Comparison of ENCODE assay signal across 17 cellular contexts in genomic region chr2:167626301-167626700, GRCh38.
DNase-seq lines count a peak whose midpoint lies in the region; ATAC-seq and TF ChIP-seq lines count a peak whose summit lies in the region.
"Had no signal": no experiment of that assay in that cellular context is flagged by ENCODE, and none has a peak within 500 bp of the region (broad histone marks: within the 10 kb centered on the region; RNA-seq: fewer than 3 reads in every experiment).

No MANE protein-coding gene starts in this region.

- TF ChIP-seq CTCF in fibroblast of mammary gland (conservative IDR thresholded peaks at IDR 0.05; ENCODE audit: control insufficient read depth, insufficient read depth, low read depth, low read length) (no peak), omental fat pad (IDR thresholded peaks at IDR 0.05) (no peak)

- H3K4me2 ChIP-seq in Karpas-422 (ENCODE audit: low read depth, low read length, poor library complexity, severe bottlenecking): no peak overlapping the region
- H3K4me2 ChIP-seq: BLaER1 had no signal

- H3K9me2 ChIP-seq in Karpas-422 (replicated peaks; ENCODE audit: insufficient read depth, low read length): no peaks in the 10 kb centered on the region

- H2AFZ ChIP-seq in Karpas-422 (ENCODE audit: low read length): no peak overlapping the region
- H2AFZ ChIP-seq: GM23248 had no signal

- H3K4me3 ChIP-seq in fibroblast of mammary gland (ENCODE audit: control insufficient read depth, low read depth, low read length) (no peak overlapping the region), Karpas-422 (ENCODE audit: low read length) (no peak overlapping the region)
- H3K4me3 ChIP-seq: BLaER1, GM12878, GM23248 had no signal

- ATAC-seq in omental fat pad (ENCODE audit: low FRiP score) (peak; percentile 48), HG03432 (IDR thresholded peaks at IDR 0.05; ENCODE audit: unreplicated experiment) (no peak)
- ATAC-seq: CD8-positive, alpha-beta T cell; GM12878 had no signal

- H3K36me3 ChIP-seq in Karpas-422 (ENCODE audit: insufficient read depth, low read length): no peaks in the 10 kb centered on the region
- H3K36me3 ChIP-seq: BLaER1 had no signal

- H4K20me1 ChIP-seq in Karpas-422 (ENCODE audit: insufficient read depth, low read depth, low read length): no peaks in the 10 kb centered on the region
- H4K20me1 ChIP-seq: BLaER1 had no signal

- peak; percentile 15 for DNase-seq in G401 (ENCODE audit: low spot score)
- peak; percentile 82 for DNase-seq in amniotic epithelial cell (ENCODE audit: low read depth)
- peak; percentile 34 for DNase-seq in fibroblast of mammary gland (ENCODE audit: low read depth)
- DNase-seq in omental fat pad (ENCODE audit: low spot score): no peak
- no peak for DNase-seq in Karpas-422
- no peak for DNase-seq in iPS-NIHi11 (ENCODE audit: low spot score)
- no peak for DNase-seq in NCI-H146 treated with DMSO at 0.1 percent for 48 hours (lab: John Stamatoyannopoulos, UW; ENCODE audit: unreplicated experiment)
- DNase-seq: 8988T; Calu3; CD8-positive, alpha-beta T cell; DMS79 treated with DMSO at 0.1 percent for 48 hours; GM23248; HCEC 1CT; IMR-90 had no signal

- no peaks in the 10 kb centered on the region for H3K4me1 ChIP-seq in Karpas-422 (ENCODE audit: low read length)
- H3K4me1 ChIP-seq: BLaER1 had no signal

- no peak overlapping the region for H3K9ac ChIP-seq in Karpas-422 (ENCODE audit: low read length)
- H3K9ac ChIP-seq: BLaER1, GM23248 had no signal

- 0 out of 2 replicates have a peak, but pooled peaks cover 3% of the 10 kb centered on the region for H3K27me3 ChIP-seq in Karpas-422 (ENCODE audit: low read length)
- H3K27me3 ChIP-seq: BLaER1 had no signal

- H3K27ac ChIP-seq in Karpas-422 (ENCODE audit: low read length): no peak overlapping the region
- H3K27ac ChIP-seq: BLaER1, GM23248 had no signal

- H3K79me2 ChIP-seq in Karpas-422 (ENCODE audit: low read length): no peaks in the 10 kb centered on the region

- in situ Hi-C loops in G401 (cut with HindIII; ENCODE audit: low sequenced_read_pairs): no loop called here

- no peaks in the 10 kb centered on the region; the same call in 1 of the 2 replicates for H3K9me3 ChIP-seq in Karpas-422 (ENCODE audit: low read length)
- H3K9me3 ChIP-seq: BLaER1 had no signal

Comparison
In these comparisons a context has a peak if more than half of its experiments do, and no peak if none do; other contexts are left out.
1. DNase-seq: peak in G401 (single experiment), amniotic epithelial cell (single experiment) and fibroblast of mammary gland (single experiment); none in omental fat pad (single experiment), Karpas-422 (single experiment), iPS-NIHi11 (single experiment) and NCI-H146 treated with DMSO at 0.1 percent for 48 hours (single experiment).